ENCODE assay signal across 13 cellular contexts in genomic region chr2:180625006-180625844, GRCh38.
DNase-seq lines count a peak whose midpoint lies in the region; ATAC-seq and TF ChIP-seq lines count a peak whose summit lies in the region.
"Had no signal": no experiment of that assay in that cellular context is flagged by ENCODE, and none has a peak within 500 bp of the region (broad histone marks: within the 10 kb centered on the region; RNA-seq: fewer than 3 reads in every experiment).

No MANE protein-coding gene starts in this region.

- H4K8ac ChIP-seq in H9 (replicated peaks; ENCODE audit: insufficient read length, low read depth, low read length), result no peak overlapping the region

- no peaks in the 10 kb centered on the region for H3K27me3 Mint-ChIP-seq in H9 (ENCODE audit: low read depth)
- H3K27me3 Mint-ChIP-seq in activated T-cell treated with anti-CD3 and anti-CD28 coated beads, Interleukin-2, amount 50 U/mL, for 24 hours, result no peaks in the 10 kb centered on the region
- H3K27me3 Mint-ChIP-seq: IgD-negative memory B cell had no signal

- H3K4me3 ChIP-seq in osteoblast (ENCODE audit: insufficient read depth, low read length) (no peak overlapping the region), Karpas-422 (ENCODE audit: low read length) (no peak overlapping the region)
- H3K4me3 ChIP-seq: body of pancreas had no signal

- DNase-seq in ELR (ENCODE audit: low read depth) (peak; percentile 98), RPMI7951 (ENCODE audit: low read depth) (peak; percentile 69), epidermal melanocyte (ENCODE audit: insufficient read length, low spot score) (peak; percentile 37), osteoblast (ENCODE audit: insufficient read length, low spot score, missing footprints) (peak; percentile 38), H9 (no peak), Karpas-422 (no peak)
- no peak for DNase-seq in activated T-cell treated with anti-CD3 and anti-CD28 coated beads, Interleukin-2, amount 50 U/mL, for 24 hours
- DNase-seq: body of pancreas, NCI-H187 treated with DMSO at 0.1 percent for 48 hours, right cardiac atrium, Right ventricle myocardium superior had no signal

- H3K27me3 ChIP-seq in osteoblast (ENCODE audit: insufficient read depth, low read length) (no peaks in the 10 kb centered on the region), H9 (ENCODE audit: insufficient read depth, low read length) (no peaks in the 10 kb centered on the region), Karpas-422 (ENCODE audit: low read length) (no peaks in the 10 kb centered on the region)
- H3K27me3 ChIP-seq: body of pancreas had no signal

- no peaks in the 10 kb centered on the region for H3K9me2 ChIP-seq in Karpas-422 (replicated peaks; ENCODE audit: insufficient read depth, low read length)

- H3K79me1 ChIP-seq in H9 (ENCODE audit: insufficient read depth, low read depth, low read length, poor library complexity, severe bottlenecking), result no peaks in the 10 kb centered on the region

- no peaks in the 10 kb centered on the region for H3K4me1 Mint-ChIP-seq in H9
- no peaks in the 10 kb centered on the region for H3K4me1 Mint-ChIP-seq in activated T-cell treated with anti-CD3 and anti-CD28 coated beads, Interleukin-2, amount 50 U/mL, for 24 hours (ENCODE audit: low read depth)
- H3K4me1 Mint-ChIP-seq: IgD-negative memory B cell had no signal

- no peak overlapping the region for H4K91ac ChIP-seq in H9 (ENCODE audit: insufficient read length, low read depth, low read length)

- H3K4me3 Mint-ChIP-seq in H9, result no peak overlapping the region
- H3K4me3 Mint-ChIP-seq in activated T-cell treated with anti-CD3 and anti-CD28 coated beads, Interleukin-2, amount 50 U/mL, for 24 hours, result no peak overlapping the region
- H3K4me3 Mint-ChIP-seq: IgD-negative memory B cell had no signal

- TF ChIP-seq CTCF in osteoblast (IDR thresholded peaks at IDR 0.05; ENCODE audit: extremely low read depth, low read depth, low read length) (no peak), H9 (conservative IDR thresholded peaks at IDR 0.05) (no peak)

- no peak overlapping the region for H3K4ac ChIP-seq in H9 (ENCODE audit: low read depth, low read length)

- no peak overlapping the region; a peak in 1 of 7 replicates for H3K27ac Mint-ChIP-seq in H9
- H3K27ac Mint-ChIP-seq in activated T-cell treated with anti-CD3 and anti-CD28 coated beads, Interleukin-2, amount 50 U/mL, for 24 hours, result no peak overlapping the region
- H3K27ac Mint-ChIP-seq: IgD-negative memory B cell had no signal

- H2BK12ac ChIP-seq in H9 (ENCODE audit: insufficient read length, low read depth, low read length), result no peak overlapping the region

- ATAC-seq in HG02623 (IDR thresholded peaks at IDR 0.05; ENCODE audit: unreplicated experiment), result no peak
- ATAC-seq: body of pancreas, right cardiac atrium had no signal

- no peaks in the 10 kb centered on the region for H3K36me3 ChIP-seq in osteoblast (ENCODE audit: insufficient read depth, low read length)
- no peaks in the 10 kb centered on the region for H3K36me3 ChIP-seq in Karpas-422 (ENCODE audit: insufficient read depth, low read length)

- H2AFZ ChIP-seq in osteoblast (ENCODE audit: low read length) (no peak overlapping the region), H9 (ENCODE audit: low read length) (no peak overlapping the region), Karpas-422 (ENCODE audit: low read length) (no peak overlapping the region)

- no peak overlapping the region for H3K23ac ChIP-seq in H9 (ENCODE audit: insufficient read length, low read depth, low read length)

- no peak overlapping the region for H2BK15ac ChIP-seq in H9 (ENCODE audit: low read depth, low read length)

- WGBS in H9 (ENCODE audit: extremely low coverage, insufficient read length, low lambda C conversion rate), result no CpG with 5 or more reads among the region's 4 CpGs

- H2BK5ac ChIP-seq in H9 (ENCODE audit: insufficient read length, low read length), result no peak overlapping the region

- H3T11ph ChIP-seq in H9 (ENCODE audit: low read length), result no peak overlapping the region

- H3K9me3 ChIP-seq in osteoblast (ENCODE audit: low read depth, low read length) (no peaks in the 10 kb centered on the region), H9 (ENCODE audit: control insufficient read depth, low read depth, low read length) (no peaks in the 10 kb centered on the region), Karpas-422 (ENCODE audit: low read length) (no peaks in the 10 kb centered on the region)
- H3K9me3 ChIP-seq: body of pancreas had no signal

- H4K5ac ChIP-seq in H9 (ENCODE audit: insufficient read length, low read depth, low read length), result no peak overlapping the region

- H3K18ac ChIP-seq in H9 (ENCODE audit: insufficient read length, low read depth, low read length), result no peak overlapping the region

- H3K23me2 ChIP-seq in H9 (ENCODE audit: insufficient read length, low read depth, low read length, poor library complexity, severe bottlenecking), result no peaks in the 10 kb centered on the region

- H2AK5ac ChIP-seq in H9 (ENCODE audit: insufficient read length, low read length), result no peak overlapping the region

- H3K36me3 Mint-ChIP-seq in H9 (ENCODE audit: insufficient read depth in 1 of 3, low read depth in 3 of 3), result peaks cover 0 to 2% (median 0%) of the 10 kb centered on the region in 3 experiments; a peak in 1 of 7 replicates
- no peaks in the 10 kb centered on the region for H3K36me3 Mint-ChIP-seq in activated T-cell treated with anti-CD3 and anti-CD28 coated beads, Interleukin-2, amount 50 U/mL, for 24 hours (ENCODE audit: low read depth)

- H4K20me1 ChIP-seq in osteoblast (ENCODE audit: insufficient read depth, low read length) (no peaks in the 10 kb centered on the region), H9 (ENCODE audit: control insufficient read depth, insufficient read depth, insufficient read length) (no peaks in the 10 kb centered on the region), Karpas-422 (ENCODE audit: insufficient read depth, low read depth, low read length) (no peaks in the 10 kb centered on the region)

- peaks cover 35% of the 10 kb centered on the region for H3K4me1 ChIP-seq in osteoblast (ENCODE audit: insufficient read depth, low read length)
- H3K4me1 ChIP-seq in H9 (ENCODE audit: insufficient read depth, low read length), result no peaks in the 10 kb centered on the region
- no peaks in the 10 kb centered on the region for H3K4me1 ChIP-seq in Karpas-422 (ENCODE audit: low read length)
- H3K4me1 ChIP-seq: body of pancreas had no signal

- H2BK120ac ChIP-seq in H9 (ENCODE audit: low read depth, low read length, poor library complexity, severe bottlenecking), result no peak overlapping the region

- peak overlapping the region; percentile 21 for H3K27ac ChIP-seq in osteoblast (ENCODE audit: low read depth, low read length)
- no peak overlapping the region for H3K27ac ChIP-seq in H9 (ENCODE audit: insufficient read length, low read depth, low read length)
- H3K27ac ChIP-seq in Karpas-422 (ENCODE audit: low read length), result no peak overlapping the region
- H3K27ac ChIP-seq: body of pancreas had no signal

- H3K79me2 ChIP-seq in osteoblast (ENCODE audit: insufficient read depth, low read length), result no peaks in the 10 kb centered on the region
- H3K79me2 ChIP-seq in H9 (ENCODE audit: insufficient read depth, low read length), result no peaks in the 10 kb centered on the region
- H3K79me2 ChIP-seq in Karpas-422 (ENCODE audit: low read length), result no peaks in the 10 kb centered on the region

- no peak overlapping the region for H3K14ac ChIP-seq in H9 (ENCODE audit: insufficient read depth, low read length)

- H3K4me2 ChIP-seq in osteoblast (ENCODE audit: insufficient read depth, low read length) (peak overlapping the region; percentile 5), H9 (ENCODE audit: insufficient read depth, insufficient read length, low read length) (no peak overlapping the region), Karpas-422 (ENCODE audit: low read depth, low read length, poor library complexity, severe bottlenecking) (no peak overlapping the region)

- no peak overlapping the region for H3K56ac ChIP-seq in H9 (ENCODE audit: insufficient read length, low read depth, low read length)

- no peak overlapping the region for H2BK20ac ChIP-seq in H9 (ENCODE audit: low read depth, low read length, poor library complexity, severe bottlenecking)

- H3K9me3 Mint-ChIP-seq in H9, result peaks cover 0 to 2% of the 10 kb centered on the region in 2 experiments; a peak in 3 of 5 replicates
- H3K9me3 Mint-ChIP-seq in activated T-cell treated with anti-CD3 and anti-CD28 coated beads, Interleukin-2, amount 50 U/mL, for 24 hours, result peaks cover 3% of the 10 kb centered on the region

- no peak overlapping the region for H3K9ac ChIP-seq in H9 (ENCODE audit: extremely low read depth, insufficient read length, low read length)
- H3K9ac ChIP-seq in Karpas-422 (ENCODE audit: low read length), result no peak overlapping the region

Comparison
In these comparisons a context has a peak if more than half of its experiments do, and no peak if none do; other contexts are left out.
1. DNase-seq: peak in ELR (single experiment), RPMI7951 (single experiment), epidermal melanocyte (single experiment) and osteoblast (single experiment); none in H9 (single experiment), Karpas-422 (single experiment) and activated T-cell treated with anti-CD3 and anti-CD28 coated beads, Interleukin-2, amount 50 U/mL, for 24 hours (single experiment).